23 cellular contexts compared by ENCODE assay signal in genomic region chr22:39479254-39479653, GRCh38. TPM values are rescaled to one million over a fixed set of nuclear protein-coding genes. Genes with fewer than 3 reads are reported as not detected.
"Had no signal": no experiment of that assay in that cellular context is flagged by ENCODE, and none has a peak within 500 bp of the region (broad histone marks: within the 10 kb centered on the region; RNA-seq: fewer than 3 reads in every experiment).

No MANE protein-coding gene starts in this region.

- H3K4me3 ChIP-seq: SJCRH30 had no signal

- FAIRE-seq: HepG2 had no signal

- H3K27ac ChIP-seq: KMS-11, RWPE1, SJCRH30 had no signal

- DNase-seq: IMR-90; Kasumi-1; MM.1S; NCI-H1092 treated with DMSO at 0.1 percent for 48 hours; NCI-H1436; NCI-H187; NCI-H2029; NCI-H2081 treated with DMSO at 0.1 percent for 48 hours; NCI-H2171 treated with DMSO at 0.1 percent for 48 hours; NCI-H345; NCI-H446 treated with DMSO at 0.1 percent for 48 hours; NCI-H510A treated with DMSO at 0.1 percent for 48 hours; NCI-H526; NCI-H82; NK-92 treated with Interleukin-12 subunit alpha and Interleukin-12 subunit beta, amount 100 ng/mL, for 24 hours; PC-3; SHP77 treated with DMSO at 0.1 percent for 48 hours; SJCRH30 had no signal

- H3K36me3 ChIP-seq: SJCRH30 had no signal

- H3K9ac ChIP-seq: KMS-11 had no signal

- H3K9me3 ChIP-seq: SJCRH30 had no signal

- H3K4me2 ChIP-seq: KMS-11 had no signal

- ATAC-seq: Panc1, PC-3 had no signal

- H3K27me3 ChIP-seq: SJCRH30 had no signal

RNA-seq across cellular contexts. Expression of gene MGAT3, which starts 22.4 kb away (rescaled TPM):
- total RNA-seq: M059J, PC-3, SJCRH30 had no signal
